In the genomic region with DNA sequence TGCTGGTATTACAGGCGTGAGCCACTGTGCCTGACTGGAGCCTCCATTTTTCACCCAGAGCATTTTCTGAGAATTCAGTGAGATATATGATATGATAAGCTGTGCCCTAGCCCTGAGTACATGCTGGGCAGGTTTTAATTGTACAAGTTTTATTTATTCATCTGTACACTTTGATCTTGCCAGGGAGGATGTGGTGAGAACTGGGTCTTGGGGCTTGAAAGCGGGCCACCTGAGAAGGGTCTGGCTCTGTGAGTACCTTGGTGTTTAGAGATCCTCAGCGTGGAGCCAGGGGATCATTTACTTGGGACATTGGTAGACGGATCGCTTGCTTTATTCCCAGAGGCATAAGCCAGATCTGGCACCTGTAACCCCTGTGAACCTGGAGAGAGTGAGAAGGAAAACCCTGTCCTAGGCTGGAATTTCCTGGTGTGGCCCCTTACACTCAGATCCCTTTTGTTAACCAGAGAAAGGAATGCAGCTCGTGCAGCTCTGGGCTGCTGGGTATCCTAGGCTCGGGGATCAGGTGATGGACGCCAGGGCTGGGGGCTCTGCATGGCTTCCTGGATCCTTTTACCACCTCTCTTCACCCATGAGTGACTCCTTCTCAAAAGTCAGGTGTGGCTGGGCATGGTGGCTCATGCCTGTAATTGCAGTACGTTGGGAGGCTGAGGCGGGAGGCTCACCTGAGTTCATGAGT, we compare ENCODE assay signal across 21 cellular contexts.
DNase-seq lines count a peak whose midpoint lies in the region; ATAC-seq, FAIRE-seq and TF ChIP-seq lines count a peak whose summit lies in the region.
"Had no signal": no experiment of that assay in that cellular context is flagged by ENCODE, and none has a peak within 500 bp of the region (broad histone marks: within the 10 kb centered on the region; RNA-seq: fewer than 3 reads in every experiment).

No MANE protein-coding gene starts in this region.

- H4K20me1 ChIP-seq in endothelial cell of umbilical vein (replicated peaks; ENCODE audit: control insufficient read depth, extremely low read depth, insufficient read depth, low read length), result peaks cover 2% of the 10 kb centered on the region

- BruUV-seq in endothelial cell of umbilical vein (replicated peaks; lab: Mats Ljungman, UMichigan), result no TSS peak

- H3K36me3 Mint-ChIP-seq in activated CD4-positive, alpha-beta T cell treated with anti-CD3 and anti-CD28 coated beads, Interleukin-2, amount 10 ng/mL, durations not matched to agents 24 days and 14 days (ENCODE audit: low read depth), result peaks cover 74% of the 10 kb centered on the region
- peaks cover 22% of the 10 kb centered on the region for H3K36me3 Mint-ChIP-seq in progenitor cell of endocrine pancreas (ENCODE audit: insufficient read depth)

- no peak for FAIRE-seq in endothelial cell of umbilical vein (lab: Jason Lieb, UNC)
- FAIRE-seq: endometrium, G401.6, GM12892, islet of Langerhans, pancreas, TTC549 had no signal

- no peak overlapping the region for H2AFZ ChIP-seq in endothelial cell of umbilical vein (ENCODE audit: low read depth, low read length)

- no peaks in the 10 kb centered on the region for H3K9me1 ChIP-seq in endothelial cell of umbilical vein (replicated peaks; ENCODE audit: control insufficient read depth, extremely low read depth, insufficient read depth, low read length)

- DNase-seq in activated CD4-positive, alpha-beta T cell treated with anti-CD3 and anti-CD28 coated beads, Interleukin-2, amount 10 ng/mL, durations not matched to agents 24 days and 14 days, result no peak
- DNase-seq in activated CD4-positive, alpha-beta T cell treated with anti-CD3 and anti-CD28 coated beads for 48 hours, result no peak
- peak; percentile 77 for DNase-seq in Jurkat, Clone E6-1 (ENCODE audit: low read depth, low spot score)
- DNase-seq in endothelial cell of umbilical vein (ENCODE audit: low read depth, low spot score) (peak; percentile 14), progenitor cell of endocrine pancreas (ENCODE audit: low spot score, unreplicated experiment) (no peak), hippocampal formation (lab: John Stamatoyannopoulos, UW) (no peak), adrenal gland (no peak)
- DNase-seq: caudate nucleus; foreskin keratinocyte; KBM-7; NCI-H1436; NCI-H345; pancreas; stimulated activated naive CD8-positive, alpha-beta T cell treated with anti-CD3 and anti-CD28 coated beads, Interleukin-15, amount 100 ng/mL, for 72 hours had no signal

- no peaks in the 10 kb centered on the region for H3K9me3 ChIP-seq in endothelial cell of umbilical vein (replicated peaks; ENCODE audit: control insufficient read depth, insufficient read depth, low read length)
- H3K9me3 ChIP-seq in adrenal gland (replicated peaks in 1 of 3), result no peaks in the 10 kb centered on the region
- H3K9me3 ChIP-seq: pancreas, SJCRH30 had no signal

- TF ChIP-seq POLR2A in endothelial cell of umbilical vein (IDR thresholded peaks at IDR 0.05; ENCODE audit: low read depth, low read length) (no peak), adrenal gland (IDR thresholded peaks at IDR 0.05) (no peak)

- H3K4me1 ChIP-seq in endothelial cell of umbilical vein (ENCODE audit: control insufficient read depth, extremely low read depth, insufficient read depth, low read length) (peaks cover 10% of the 10 kb centered on the region), adrenal gland (replicated peaks in 1 of 2) (no peaks in the 10 kb centered on the region)
- H3K4me1 ChIP-seq: pancreas, SJCRH30 had no signal

- H3K9me3 Mint-ChIP-seq in activated CD4-positive, alpha-beta T cell treated with anti-CD3 and anti-CD28 coated beads, Interleukin-2, amount 10 ng/mL, durations not matched to agents 24 days and 14 days, result no peaks in the 10 kb centered on the region
- H3K9me3 Mint-ChIP-seq in progenitor cell of endocrine pancreas (ENCODE audit: low read depth), result no peaks in the 10 kb centered on the region
- H3K9me3 Mint-ChIP-seq: stimulated activated naive CD8-positive, alpha-beta T cell treated with anti-CD3 and anti-CD28 coated beads, Interleukin-15, amount 100 ng/mL, for 72 hours had no signal

- H3K79me2 ChIP-seq in endothelial cell of umbilical vein (ENCODE audit: control insufficient read depth, insufficient read depth, low read length), result peaks cover 10% of the 10 kb centered on the region

- intact Hi-C loops in activated CD4-positive, alpha-beta T cell treated with anti-CD3 and anti-CD28 coated beads, Interleukin-2, amount 10 ng/mL, durations not matched to agents 24 days and 14 days (cut with micrococcal nuclease), result no loop called here
- intact Hi-C loops in endothelial cell of umbilical vein (cut with micrococcal nuclease), result no loop called here
- intact Hi-C loops in adrenal gland (cut with DNase I), result no loop called here

- H3K27ac ChIP-seq in endothelial cell of umbilical vein (ENCODE audit: insufficient read depth, low read depth, low read length), result no peak overlapping the region
- no peak overlapping the region for H3K27ac ChIP-seq in adrenal gland
- H3K27ac ChIP-seq: foreskin keratinocyte, pancreas, SJCRH30 had no signal

- H3K4me3 ChIP-seq in Jurkat, Clone E6-1 (ENCODE audit: low read length), result no peak overlapping the region
- no peak overlapping the region for H3K4me3 ChIP-seq in endothelial cell of umbilical vein (replicated peaks in 1 of 3; ENCODE audit: insufficient read depth in 1 of 3, low read depth in 1 of 3, low read length in 3 of 3)
- no peak overlapping the region for H3K4me3 ChIP-seq in adrenal gland
- H3K4me3 ChIP-seq: pancreas, SJCRH30 had no signal

- H3K27me3 ChIP-seq in endothelial cell of umbilical vein (ENCODE audit: control insufficient read depth in 2 of 2, insufficient read depth in 2 of 2, low read length in 2 of 2) (no peaks in the 10 kb centered on the region), adrenal gland (no peaks in the 10 kb centered on the region)
- H3K27me3 ChIP-seq: foreskin keratinocyte, pancreas, SJCRH30 had no signal

- peaks cover 27% of the 10 kb centered on the region for H3K4me1 Mint-ChIP-seq in activated CD4-positive, alpha-beta T cell treated with anti-CD3 and anti-CD28 coated beads, Interleukin-2, amount 10 ng/mL, durations not matched to agents 24 days and 14 days
- peaks cover 2% of the 10 kb centered on the region for H3K4me1 Mint-ChIP-seq in progenitor cell of endocrine pancreas (ENCODE audit: low read depth)

- H3K4me2 ChIP-seq in endothelial cell of umbilical vein (ENCODE audit: insufficient read depth, low read length), result no peak overlapping the region

- TF ChIP-seq CTCF in endothelial cell of umbilical vein (IDR thresholded peaks at IDR 0.05; ENCODE audit: extremely low read depth in 1 of 2, insufficient read depth in 1 of 2, low read depth in 1 of 2, low read length in 2 of 2), result no peak
- TF ChIP-seq CTCF in progenitor cell of endocrine pancreas (IDR thresholded peaks at IDR 0.05; ENCODE audit: unreplicated experiment), result no peak
- no peak for TF ChIP-seq CTCF in adrenal gland (IDR thresholded peaks at IDR 0.05)

- H3K27me3 Mint-ChIP-seq in activated CD4-positive, alpha-beta T cell treated with anti-CD3 and anti-CD28 coated beads, Interleukin-2, amount 10 ng/mL, durations not matched to agents 24 days and 14 days, result no peaks in the 10 kb centered on the region
- H3K27me3 Mint-ChIP-seq in progenitor cell of endocrine pancreas, result no peaks in the 10 kb centered on the region
- H3K27me3 Mint-ChIP-seq: stimulated activated naive CD8-positive, alpha-beta T cell treated with anti-CD3 and anti-CD28 coated beads, Interleukin-15, amount 100 ng/mL, for 72 hours had no signal

- WGBS in adrenal gland, 4 donors, result 86 to 100% (median 95%) methylated on average over 8 to 10 of the region's 10 CpGs

- H3K36me3 ChIP-seq in endothelial cell of umbilical vein (ENCODE audit: control insufficient read depth in 2 of 2, extremely low read depth in 1 of 2, insufficient read depth in 2 of 2, low read length in 2 of 2), result peaks cover 21 to 44% of the 10 kb centered on the region in 2 experiments
- H3K36me3 ChIP-seq in adrenal gland (replicated peaks in 1 of 2), result peaks cover 0 to 48% of the 10 kb centered on the region in 2 donors

- dilution Hi-C loops in endothelial cell of umbilical vein (cut with MboI; ENCODE audit: extremely low pct_ligation_motif_present, low sequenced_read_pairs), result no loop called here

- CTCF ChIA-PET in endothelial cell of umbilical vein (lab: Charles Lee), result interaction anchor here (1.0 to 2.9 kb wide), 5 partner anchors 9 to 166 kb away, joined by 3 to 18 read pairs (median 3); no protein-coding TSS in a partner anchor

- no peak for ATAC-seq in GM18502 (IDR thresholded peaks at IDR 0.05; ENCODE audit: poor library complexity, unreplicated experiment)
- ATAC-seq: foreskin keratinocyte; stimulated activated naive CD8-positive, alpha-beta T cell treated with anti-CD3 and anti-CD28 coated beads, Interleukin-15, amount 100 ng/mL, for 72 hours had no signal

- H3K27ac Mint-ChIP-seq in activated CD4-positive, alpha-beta T cell treated with anti-CD3 and anti-CD28 coated beads, Interleukin-2, amount 10 ng/mL, durations not matched to agents 24 days and 14 days, result peak overlapping the region; percentile 68
- peak overlapping the region; percentile 18 for H3K27ac Mint-ChIP-seq in progenitor cell of endocrine pancreas
- H3K27ac Mint-ChIP-seq: stimulated activated naive CD8-positive, alpha-beta T cell treated with anti-CD3 and anti-CD28 coated beads, Interleukin-15, amount 100 ng/mL, for 72 hours had no signal

- H3K9ac ChIP-seq in endothelial cell of umbilical vein (replicated peaks; ENCODE audit: extremely low read depth, insufficient read depth, low read length), result no peak overlapping the region

- POLR2A ChIA-PET in endothelial cell of umbilical vein (lab: Charles Lee), result no interaction called here

- H3K4me3 Mint-ChIP-seq in activated CD4-positive, alpha-beta T cell treated with anti-CD3 and anti-CD28 coated beads, Interleukin-2, amount 10 ng/mL, durations not matched to agents 24 days and 14 days, result no peak overlapping the region
- no peak overlapping the region for H3K4me3 Mint-ChIP-seq in progenitor cell of endocrine pancreas (ENCODE audit: low read depth)
- H3K4me3 Mint-ChIP-seq: stimulated activated naive CD8-positive, alpha-beta T cell treated with anti-CD3 and anti-CD28 coated beads, Interleukin-15, amount 100 ng/mL, for 72 hours had no signal

TF ChIP-seq in endothelial cell of umbilical vein, 7 proteins besides CTCF, POLR2A, EP300 and RAD21:
- TF ChIP-seq MAX (IDR thresholded peaks at IDR 0.05; ENCODE audit: insufficient read depth, insufficient read length) (no peak), EZH2 (IDR thresholded peaks at IDR 0.05; ENCODE audit: borderline replicate concordance, low read depth, low read length, severe bottlenecking) (no peak), JUN (IDR thresholded peaks at IDR 0.05; ENCODE audit: borderline replicate concordance, insufficient read depth, insufficient read length, low read depth) (no peak), FOS (IDR thresholded peaks at IDR 0.05; ENCODE audit: borderline replicate concordance, insufficient read depth, low read length) (no peak)

Comparison
In these comparisons a context has a peak if more than half of its experiments do, and no peak if none do; other contexts are left out.
1. DNase-seq: peak in Jurkat, Clone E6-1 (single experiment) and endothelial cell of umbilical vein (single experiment); none in activated CD4-positive, alpha-beta T cell treated with anti-CD3 and anti-CD28 coated beads, Interleukin-2, amount 10 ng/mL, durations not matched to agents 24 days and 14 days (single experiment), activated CD4-positive, alpha-beta T cell treated with anti-CD3 and anti-CD28 coated beads for 48 hours (single experiment), progenitor cell of endocrine pancreas (single experiment), hippocampal formation (0 of 2) and adrenal gland (0 of 7).